In the genomic region with DNA sequence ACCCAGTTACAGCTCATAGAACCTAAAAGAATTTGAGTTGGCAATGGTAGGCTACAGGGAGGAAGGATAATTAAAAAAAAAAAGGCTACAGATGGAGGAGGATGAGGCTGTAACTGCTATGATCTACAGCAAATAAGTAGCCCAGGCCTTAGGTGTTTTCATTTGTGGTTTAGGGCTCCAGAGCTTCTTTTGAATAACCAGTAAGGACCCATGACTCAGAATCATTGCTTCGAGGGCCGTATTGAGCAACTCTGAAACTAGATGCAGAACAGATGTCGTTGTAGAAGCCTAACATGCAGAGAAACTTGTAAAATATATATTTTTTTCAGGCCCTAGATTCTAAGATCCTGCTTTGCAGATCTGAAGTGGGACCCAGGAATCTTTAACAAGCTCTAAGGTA, we compare ENCODE assay signal across 15 cellular contexts. TPM values are rescaled to one million over a fixed set of nuclear protein-coding genes. Genes with fewer than 3 reads are reported as not detected.
DNase-seq lines count a peak whose midpoint lies in the region; ATAC-seq and TF ChIP-seq lines count a peak whose summit lies in the region.
"Had no signal": no experiment of that assay in that cellular context is flagged by ENCODE, and none has a peak within 500 bp of the region (broad histone marks: within the 10 kb centered on the region; RNA-seq: fewer than 3 reads in every experiment).

No MANE protein-coding gene starts in this region.

- TF ChIP-seq CTCF in fibroblast of mammary gland (conservative IDR thresholded peaks at IDR 0.05; ENCODE audit: control insufficient read depth, insufficient read depth, low read depth, low read length) (no peak), uterus (IDR thresholded peaks at IDR 0.05) (no peak), Peyer's patch (IDR thresholded peaks at IDR 0.05) (no peak)

- peaks cover 27% of the 10 kb centered on the region for H3K4me1 ChIP-seq in SJSA1 (replicated peaks)
- H3K4me1 ChIP-seq in uterus, result no peaks in the 10 kb centered on the region
- H3K4me1 ChIP-seq in Peyer's patch, result no peaks in the 10 kb centered on the region
- H3K4me1 ChIP-seq: BLaER1, tibial artery had no signal

- H3K36me3 Mint-ChIP-seq in activated naive CD4-positive, alpha-beta T cell treated with anti-CD3 and anti-CD28 coated beads, Interleukin-2, amount 50 U/mL, for 72 hours, result no peaks in the 10 kb centered on the region
- H3K36me3 Mint-ChIP-seq in activated naive CD4-positive, alpha-beta T cell treated with anti-CD3 and anti-CD28 coated beads, Interleukin-2, amount 10 ng/mL, durations not matched to agents 7 days and 5 days, result no peaks in the 10 kb centered on the region
- H3K36me3 Mint-ChIP-seq: activated naive CD8-positive, alpha-beta T cell treated with anti-CD3 and anti-CD28 coated beads for 36 hours had no signal

- no peak for TF ChIP-seq POLR2A in uterus (IDR thresholded peaks at IDR 0.05)
- TF ChIP-seq POLR2A in Peyer's patch (IDR thresholded peaks at IDR 0.05), result no peak

- CTCF ChIA-PET in activated naive CD4-positive, alpha-beta T cell treated with anti-CD3 and anti-CD28 coated beads, Interleukin-2, amount 10 ng/mL, durations not matched to agents 7 days and 5 days (lab: Charles Lee), result interaction anchor here (1.0 kb wide), 1 partner anchor 27 kb away, joined by 3 read pairs; no protein-coding TSS in a partner anchor

- intact Hi-C loops in uterus (cut with DNase I; ENCODE audit: low total_unique reads), result no loop called here

- H3K4me3 ChIP-seq in SJSA1, result no peak overlapping the region
- peak overlapping the region; percentile 16 for H3K4me3 ChIP-seq in fibroblast of mammary gland (ENCODE audit: control insufficient read depth, low read depth, low read length)
- no peak overlapping the region for H3K4me3 ChIP-seq in uterus
- H3K4me3 ChIP-seq in Peyer's patch, result no peak overlapping the region
- H3K4me3 ChIP-seq: BLaER1, tibial artery had no signal

- H3K9me3 ChIP-seq in SJSA1 (replicated peaks) (no peaks in the 10 kb centered on the region), uterus (no peaks in the 10 kb centered on the region), Peyer's patch (no peaks in the 10 kb centered on the region)
- H3K9me3 ChIP-seq: BLaER1, tibial artery had no signal

- H3K27me3 ChIP-seq in SJSA1 (replicated peaks) (no peaks in the 10 kb centered on the region), uterus (no peaks in the 10 kb centered on the region), Peyer's patch (no peaks in the 10 kb centered on the region)
- H3K27me3 ChIP-seq: tibial artery had no signal

- H3K27ac Mint-ChIP-seq in activated naive CD4-positive, alpha-beta T cell treated with anti-CD3 and anti-CD28 coated beads, Interleukin-2, amount 50 U/mL, for 72 hours, result no peak overlapping the region
- no peak overlapping the region for H3K27ac Mint-ChIP-seq in activated naive CD4-positive, alpha-beta T cell treated with anti-CD3 and anti-CD28 coated beads, Interleukin-2, amount 10 ng/mL, durations not matched to agents 7 days and 5 days
- H3K27ac Mint-ChIP-seq: activated naive CD8-positive, alpha-beta T cell treated with anti-CD3 and anti-CD28 coated beads for 36 hours had no signal

- no peak for DNase-seq in activated naive CD4-positive, alpha-beta T cell treated with anti-CD3 and anti-CD28 coated beads, Interleukin-2, amount 50 U/mL, for 72 hours (ENCODE audit: low spot score in 2 of 2)
- DNase-seq in activated naive CD4-positive, alpha-beta T cell treated with anti-CD3 and anti-CD28 coated beads, Interleukin-2, amount 10 ng/mL, durations not matched to agents 7 days and 5 days, result no peak
- DNase-seq in SJSA1 (ENCODE audit: low read depth in 1 of 2, low spot score in 2 of 2) (peak; percentile 56 to 65), fibroblast of mammary gland (ENCODE audit: low read depth) (peak; percentile 98), uterus (peak; percentile 25 to 28), DMS79 (lab: John Stamatoyannopoulos, UW) (no peak), Peyer's patch (no peak)
- DNase-seq: activated naive CD8-positive, alpha-beta T cell treated with anti-CD3 and anti-CD28 coated beads for 36 hours; H7; NCI-H774; stimulated activated CD4-positive, alpha-beta T cell treated with anti-CD3 and anti-CD28 coated beads, Interleukin-2, amount 100 ng/mL, for 24 hours; tibial artery had no signal

- H3K27ac ChIP-seq in SJSA1, result no peak overlapping the region
- H3K27ac ChIP-seq in uterus, result peak overlapping the region in 1 of 2 donors; percentile 35
- H3K27ac ChIP-seq in Peyer's patch, result no peak overlapping the region
- H3K27ac ChIP-seq: BLaER1, tibial artery had no signal

- H3K27me3 Mint-ChIP-seq in activated naive CD4-positive, alpha-beta T cell treated with anti-CD3 and anti-CD28 coated beads, Interleukin-2, amount 10 ng/mL, durations not matched to agents 7 days and 5 days, result peaks cover 20% of the 10 kb centered on the region

- no peaks in the 10 kb centered on the region for H3K36me3 ChIP-seq in SJSA1
- H3K36me3 ChIP-seq in uterus, result no peaks in the 10 kb centered on the region
- no peaks in the 10 kb centered on the region for H3K36me3 ChIP-seq in Peyer's patch
- H3K36me3 ChIP-seq: BLaER1, tibial artery had no signal

- H3K4me1 Mint-ChIP-seq in activated naive CD4-positive, alpha-beta T cell treated with anti-CD3 and anti-CD28 coated beads, Interleukin-2, amount 10 ng/mL, durations not matched to agents 7 days and 5 days, result no peaks in the 10 kb centered on the region
- H3K4me1 Mint-ChIP-seq: activated naive CD8-positive, alpha-beta T cell treated with anti-CD3 and anti-CD28 coated beads for 36 hours had no signal

- H3K9me3 Mint-ChIP-seq in activated naive CD4-positive, alpha-beta T cell treated with anti-CD3 and anti-CD28 coated beads, Interleukin-2, amount 50 U/mL, for 72 hours, result no peaks in the 10 kb centered on the region
- no peaks in the 10 kb centered on the region for H3K9me3 Mint-ChIP-seq in activated naive CD4-positive, alpha-beta T cell treated with anti-CD3 and anti-CD28 coated beads, Interleukin-2, amount 10 ng/mL, durations not matched to agents 7 days and 5 days
- H3K9me3 Mint-ChIP-seq: activated naive CD8-positive, alpha-beta T cell treated with anti-CD3 and anti-CD28 coated beads for 36 hours had no signal

- no peak overlapping the region for H3K4me3 Mint-ChIP-seq in activated naive CD4-positive, alpha-beta T cell treated with anti-CD3 and anti-CD28 coated beads, Interleukin-2, amount 10 ng/mL, durations not matched to agents 7 days and 5 days
- H3K4me3 Mint-ChIP-seq: activated naive CD8-positive, alpha-beta T cell treated with anti-CD3 and anti-CD28 coated beads for 36 hours had no signal

- ATAC-seq in activated naive CD4-positive, alpha-beta T cell treated with anti-CD3 and anti-CD28 coated beads, Interleukin-2, amount 50 U/mL, for 72 hours, result peak; percentile 55 to 91
- ATAC-seq in HG03280 (IDR thresholded peaks at IDR 0.05; ENCODE audit: unreplicated experiment), result no peak

RNA-seq across cellular contexts. Expression of gene ASIP, which starts 19.0 kb away (rescaled TPM):
- total RNA-seq in activated naive CD4-positive, alpha-beta T cell treated with anti-CD3 and anti-CD28 coated beads, Interleukin-2, amount 50 U/mL, for 72 hours, result not detected
- total RNA-seq in SJSA1 (2014; rRNA removed; shearing (Covaris generic)), result not detected in 2 replicates
- total RNA-seq in uterus, result not detected
- not detected for total RNA-seq in Peyer's patch
- total RNA-seq: activated naive CD8-positive, alpha-beta T cell treated with anti-CD3 and anti-CD28 coated beads for 36 hours; glomerular endothelial cell; H7 had no signal

Comparison
In these comparisons a context has a peak if more than half of its experiments do, and no peak if none do; other contexts are left out.
1. DNase-seq: peak in SJSA1 (2 of 2), fibroblast of mammary gland (single experiment) and uterus (2 of 2); none in activated naive CD4-positive, alpha-beta T cell treated with anti-CD3 and anti-CD28 coated beads, Interleukin-2, amount 50 U/mL, for 72 hours (0 of 2), activated naive CD4-positive, alpha-beta T cell treated with anti-CD3 and anti-CD28 coated beads, Interleukin-2, amount 10 ng/mL, durations not matched to agents 7 days and 5 days (single experiment), DMS79 (single experiment) and Peyer's patch (0 of 3).